In the genomic region with DNA sequence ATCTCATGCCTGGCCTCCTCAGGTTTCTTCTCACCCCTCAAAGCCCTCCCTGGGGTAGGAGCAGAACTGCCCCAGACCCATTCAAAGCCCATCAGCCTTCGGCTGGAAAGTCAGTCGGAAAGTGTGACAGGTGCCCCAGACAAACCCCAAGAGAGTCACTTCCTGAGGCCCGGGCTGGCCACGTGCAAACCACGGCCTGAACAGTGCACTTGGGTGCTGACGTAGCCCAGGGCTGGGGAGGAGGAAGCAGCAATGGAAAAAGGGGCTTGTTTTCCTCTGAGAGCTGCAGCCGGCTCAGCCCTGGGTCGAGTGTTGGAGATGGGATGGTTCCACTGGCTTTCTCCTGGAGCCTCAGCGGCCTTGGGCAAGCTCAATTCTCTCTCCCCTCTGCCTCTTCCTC, we compare ENCODE assay signal across 9 cellular contexts. TPM values are rescaled to one million over a fixed set of nuclear protein-coding genes. Genes with fewer than 3 reads are reported as not detected.
DNase-seq lines count a peak whose midpoint lies in the region; ATAC-seq and TF ChIP-seq lines count a peak whose summit lies in the region.
"Had no signal": no experiment of that assay in that cellular context is flagged by ENCODE, and none has a peak within 500 bp of the region (broad histone marks: within the 10 kb centered on the region; RNA-seq: fewer than 3 reads in every experiment).

No MANE protein-coding gene starts in this region.

- H3K9me2 ChIP-seq in hepatocyte (replicated peaks; ENCODE audit: insufficient read depth), result no peaks in the 10 kb centered on the region

- no peaks in the 10 kb centered on the region for H3K9me3 Mint-ChIP-seq in IgD-negative memory B cell
- H3K9me3 Mint-ChIP-seq in stimulated activated memory B cell treated with anti-CD40 and anti-IgM and Interleukin-4, amounts not matched to agents 10 μg/mL and 1 μg/mL and 100 μg/mL, for 72 hours, result no peaks in the 10 kb centered on the region
- H3K9me3 Mint-ChIP-seq in Calu3 (ENCODE audit: low read depth, unreplicated experiment), result no peaks in the 10 kb centered on the region

- peaks cover 6% of the 10 kb centered on the region for H3K4me1 ChIP-seq in hepatocyte (ENCODE audit: insufficient read depth)

- H3K27me3 Mint-ChIP-seq in IgD-negative memory B cell, result peaks cover 1% of the 10 kb centered on the region
- H3K27me3 Mint-ChIP-seq in stimulated activated memory B cell treated with anti-CD40 and anti-IgM and Interleukin-4, amounts not matched to agents 10 μg/mL and 1 μg/mL and 100 μg/mL, for 72 hours, result no peaks in the 10 kb centered on the region
- H3K27me3 Mint-ChIP-seq in Calu3 (ENCODE audit: unreplicated experiment), result peaks cover 62% of the 10 kb centered on the region

- 85% methylated on average over 9 of the region's 9 CpGs for WGBS in hepatocyte (ENCODE audit: low lambda C conversion rate, missing lambda C conversion rate)

- DNase-seq in activated CD8-positive, alpha-beta memory T cell treated with anti-CD3 and anti-CD28 coated beads for 4 hours (ENCODE audit: low read depth in 2 of 2), result peak; percentile 78 to 87
- peak; percentile 7 for DNase-seq in hepatocyte (ENCODE audit: low spot score)
- no peak for DNase-seq in Calu3
- DNase-seq in dedifferentiated amniotic fluid mesenchymal stem cell (ENCODE audit: extremely low spot score), result no peak
- no peak for DNase-seq in ecto neural progenitor cell (ENCODE audit: low spot score)
- DNase-seq in RKO (ENCODE audit: low spot score), result no peak

- H4K20me1 ChIP-seq in hepatocyte (ENCODE audit: insufficient read depth, poor library complexity, severe bottlenecking), result no peaks in the 10 kb centered on the region

- ATAC-seq in stimulated activated memory B cell treated with anti-CD40 and anti-IgM and Interleukin-4, amounts not matched to agents 10 μg/mL and 1 μg/mL and 100 μg/mL, for 72 hours, result peak; percentile 73

- H3K4me1 Mint-ChIP-seq in IgD-negative memory B cell, result peaks cover 18 to 27% (median 19%) of the 10 kb centered on the region in 3 donors
- peaks cover 40% of the 10 kb centered on the region for H3K4me1 Mint-ChIP-seq in stimulated activated memory B cell treated with anti-CD40 and anti-IgM and Interleukin-4, amounts not matched to agents 10 μg/mL and 1 μg/mL and 100 μg/mL, for 72 hours
- H3K4me1 Mint-ChIP-seq in Calu3 (ENCODE audit: low read depth, unreplicated experiment), result no peaks in the 10 kb centered on the region

- H3K27me3 ChIP-seq in hepatocyte, result no peaks in the 10 kb centered on the region

- intact Hi-C loops in Calu3 (cut with micrococcal nuclease; ENCODE audit: unreplicated experiment), result no loop called here

- no peaks in the 10 kb centered on the region for H3K79me2 ChIP-seq in hepatocyte

- H2AFZ ChIP-seq in hepatocyte, result no peak overlapping the region

- no peaks in the 10 kb centered on the region for H3K36me3 ChIP-seq in hepatocyte (replicated peaks; ENCODE audit: insufficient read depth, low read depth)

- H3K27ac Mint-ChIP-seq in IgD-negative memory B cell, result peak overlapping the region; percentile 50 to 83 (median 76)
- peak overlapping the region; percentile 93 for H3K27ac Mint-ChIP-seq in stimulated activated memory B cell treated with anti-CD40 and anti-IgM and Interleukin-4, amounts not matched to agents 10 μg/mL and 1 μg/mL and 100 μg/mL, for 72 hours
- no peak overlapping the region for H3K27ac Mint-ChIP-seq in Calu3 (ENCODE audit: unreplicated experiment)

- no peak overlapping the region for H3K4me2 ChIP-seq in hepatocyte

- TF ChIP-seq CTCF in hepatocyte (IDR thresholded peaks at IDR 0.05; ENCODE audit: poor library complexity) (no peak), Calu3 (IDR thresholded peaks at IDR 0.05; ENCODE audit: unreplicated experiment) (no peak)

- BruUV-seq in Calu3 (replicated peaks; lab: Mats Ljungman, UMichigan), result no TSS peak

- no peaks in the 10 kb centered on the region for H3K36me3 Mint-ChIP-seq in IgD-negative memory B cell
- H3K36me3 Mint-ChIP-seq in stimulated activated memory B cell treated with anti-CD40 and anti-IgM and Interleukin-4, amounts not matched to agents 10 μg/mL and 1 μg/mL and 100 μg/mL, for 72 hours, result no peaks in the 10 kb centered on the region
- peaks cover 13% of the 10 kb centered on the region for H3K36me3 Mint-ChIP-seq in Calu3 (ENCODE audit: insufficient read depth, unreplicated experiment)

- CTCF ChIA-PET in Calu3 (lab: Charles Lee), result no interaction called here

- H3K9me3 ChIP-seq in hepatocyte (ENCODE audit: low read depth), result no peaks in the 10 kb centered on the region

- no peak overlapping the region for H3K4me3 ChIP-seq in hepatocyte

- no peak overlapping the region for H3K27ac ChIP-seq in hepatocyte
- H3K27ac ChIP-seq: HL-60 had no signal

- H3K4me3 Mint-ChIP-seq in IgD-negative memory B cell (peak overlapping the region in 3 of 4 donors; percentile 5 to 86 (median 82)), Calu3 (ENCODE audit: low read depth, unreplicated experiment) (no peak overlapping the region)
- peak overlapping the region; percentile 48 for H3K4me3 Mint-ChIP-seq in stimulated activated memory B cell treated with anti-CD40 and anti-IgM and Interleukin-4, amounts not matched to agents 10 μg/mL and 1 μg/mL and 100 μg/mL, for 72 hours

RNA-seq across cellular contexts. Expression of gene EGR1, which starts 6.0 kb away (rescaled TPM):
- polyA plus RNA-seq in IgD-negative memory B cell (32.3 TPM), hepatocyte (336 and 434 TPM in 2 replicates)
- total RNA-seq in hepatocyte (64.2 and 95.4 TPM in 2 replicates), Calu3 (2022) (97.0 TPM in 2 replicates)

RNA-seq across cellular contexts. Expression of gene REEP2, which starts 20.5 kb away (rescaled TPM):
- polyA plus RNA-seq in IgD-negative memory B cell (not detected), hepatocyte (0.66 and 1.9 TPM in 2 replicates)
- total RNA-seq in hepatocyte (0.67 and 3.2 TPM in 2 replicates), Calu3 (2022) (2.5 and 2.7 TPM in 2 replicates)

Comparison
In these comparisons a context has a peak if more than half of its experiments do, and no peak if none do; other contexts are left out.
1. DNase-seq: peak in activated CD8-positive, alpha-beta memory T cell treated with anti-CD3 and anti-CD28 coated beads for 4 hours (2 of 2) and hepatocyte (single experiment); none in Calu3 (single experiment), dedifferentiated amniotic fluid mesenchymal stem cell (single experiment), ecto neural progenitor cell (single experiment) and RKO (single experiment).